8 cellular contexts compared by ENCODE assay signal in the genomic region with DNA sequence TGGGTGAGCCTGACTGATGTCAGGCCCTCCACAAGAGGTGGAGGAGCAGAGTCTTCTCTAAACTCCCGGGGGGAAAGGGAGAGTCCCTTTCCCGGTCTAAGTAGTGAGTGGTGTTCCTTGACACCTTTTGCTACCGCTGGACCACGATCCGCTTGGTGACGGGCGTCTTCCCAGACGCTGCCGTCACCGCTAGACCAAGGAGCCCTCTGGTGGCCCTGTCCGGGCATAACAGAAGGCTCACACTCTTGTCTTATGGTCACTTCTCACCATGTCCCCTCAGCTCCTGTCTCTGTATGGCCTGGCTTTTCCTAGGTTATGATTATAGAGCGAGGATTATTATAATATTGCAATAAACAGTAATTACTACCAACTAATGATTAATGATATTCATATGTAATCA. TPM values are rescaled to one million over a fixed set of nuclear protein-coding genes. Genes with fewer than 3 reads are reported as not detected.
DNase-seq lines count a peak whose midpoint lies in the region; ATAC-seq, FAIRE-seq and TF ChIP-seq lines count a peak whose summit lies in the region.
"Not testable (repeated sequence)": the region's sequence is repeated elsewhere in the genome, so short reads cannot be mapped to it uniquely, and the experiment has no call there.

No MANE protein-coding gene starts in this region.

- not testable (repeated sequence) for H3K4me3 ChIP-seq in GM12875 (ENCODE audit: low read depth, low read length)

- CTCF ChIA-PET in T-cell (lab: Charles Lee) = interaction anchor here (0.8 to 3.5 kb wide), 4 partner anchors 67 to 87 kb away, joined by 3 to 15 read pairs (median 10); no protein-coding TSS in a partner anchor

- POLR2A ChIA-PET in T-cell (lab: Charles Lee) = not testable (repeated sequence)

- peak; percentile 80 for FAIRE-seq in A204.1 (lab: Jason Lieb, UNC)

- not testable (repeated sequence) for H3K36me3 Mint-ChIP-seq in T-cell; central memory CD8-positive, alpha-beta T cell (ENCODE audit: insufficient read depth)
- H3K36me3 Mint-ChIP-seq in nephron (ENCODE audit: low read depth) = peaks cover 32% of the 10 kb centered on the region

- H3K4me1 Mint-ChIP-seq in T-cell = peaks cover 10 to 14% (median 13%) of the 10 kb centered on the region in 3 donors
- peaks cover 12% of the 10 kb centered on the region for H3K4me1 Mint-ChIP-seq in central memory CD8-positive, alpha-beta T cell
- H3K4me1 Mint-ChIP-seq in nephron = not testable (repeated sequence)

- peak in 33 of 34 experiments; percentile 14 to 68 (median 45) for DNase-seq in T-cell
- DNase-seq in activated T-cell treated with anti-CD3 and anti-CD28 coated beads, Interleukin-2, amount 50 U/mL, for 1 hour = peak; percentile 76
- peak; percentile 36 to 53 for DNase-seq in central memory CD8-positive, alpha-beta T cell (ENCODE audit: low spot score in 2 of 2)
- peak; percentile 72 for DNase-seq in left ventricle myocardium superior
- DNase-seq in stimulated activated CD4-positive, alpha-beta T cell treated with anti-CD3 and anti-CD28 coated beads, Interleukin-4, amount 100 ng/mL, for 1 hour = peak; percentile 59

- intact Hi-C loops in left ventricle myocardium superior (cut with micrococcal nuclease) = not testable (repeated sequence)

- H3K27me3 Mint-ChIP-seq in T-cell; central memory CD8-positive, alpha-beta T cell; nephron (ENCODE audit: low read depth): not testable (repeated sequence)

- H3K4me3 Mint-ChIP-seq in T-cell; central memory CD8-positive, alpha-beta T cell; nephron: not testable (repeated sequence)

- peak; percentile 66 for TF ChIP-seq CTCF in GM12875 (IDR thresholded peaks at IDR 0.05; ENCODE audit: borderline replicate concordance, insufficient read depth, low read depth, low read length)
- peak; percentile 62 to 78 (median 70) for TF ChIP-seq CTCF in nephron (IDR thresholded peaks at IDR 0.05; ENCODE audit: unreplicated experiment in 3 of 3)

- H3K27ac Mint-ChIP-seq in T-cell; central memory CD8-positive, alpha-beta T cell (ENCODE audit: low read depth); nephron: not testable (repeated sequence)

- H3K9me3 Mint-ChIP-seq in T-cell; central memory CD8-positive, alpha-beta T cell; nephron: not testable (repeated sequence)

- peak in 1 of 4 experiments; percentile 32 for ATAC-seq in T-cell (replicated peaks in 1 of 4)
- not testable (repeated sequence) for ATAC-seq in central memory CD8-positive, alpha-beta T cell (replicated peaks; ENCODE audit: extremely low read depth, poor library complexity, severe bottlenecking); left ventricle myocardium superior

RNA-seq across cellular contexts. Expression of gene FANCA, which starts 23.4 kb away (rescaled TPM):
- total RNA-seq in T-cell (1 to 10 TPM; 7.1 to 8.3 (median 7.8) TPM), left ventricle myocardium superior (1.2 TPM)

RNA-seq across cellular contexts. Expression of gene SPIRE2, which starts 35.2 kb away (rescaled TPM):
- total RNA-seq in T-cell (1 to 10 TPM in 1 of 5 donors, under 1 TPM in 3, not detected in 1; 0.23 to 1.1 (median 0.56) TPM), left ventricle myocardium superior (0.77 TPM)
